ENCODE assay signal across 1 cellular context in the genomic region with DNA sequence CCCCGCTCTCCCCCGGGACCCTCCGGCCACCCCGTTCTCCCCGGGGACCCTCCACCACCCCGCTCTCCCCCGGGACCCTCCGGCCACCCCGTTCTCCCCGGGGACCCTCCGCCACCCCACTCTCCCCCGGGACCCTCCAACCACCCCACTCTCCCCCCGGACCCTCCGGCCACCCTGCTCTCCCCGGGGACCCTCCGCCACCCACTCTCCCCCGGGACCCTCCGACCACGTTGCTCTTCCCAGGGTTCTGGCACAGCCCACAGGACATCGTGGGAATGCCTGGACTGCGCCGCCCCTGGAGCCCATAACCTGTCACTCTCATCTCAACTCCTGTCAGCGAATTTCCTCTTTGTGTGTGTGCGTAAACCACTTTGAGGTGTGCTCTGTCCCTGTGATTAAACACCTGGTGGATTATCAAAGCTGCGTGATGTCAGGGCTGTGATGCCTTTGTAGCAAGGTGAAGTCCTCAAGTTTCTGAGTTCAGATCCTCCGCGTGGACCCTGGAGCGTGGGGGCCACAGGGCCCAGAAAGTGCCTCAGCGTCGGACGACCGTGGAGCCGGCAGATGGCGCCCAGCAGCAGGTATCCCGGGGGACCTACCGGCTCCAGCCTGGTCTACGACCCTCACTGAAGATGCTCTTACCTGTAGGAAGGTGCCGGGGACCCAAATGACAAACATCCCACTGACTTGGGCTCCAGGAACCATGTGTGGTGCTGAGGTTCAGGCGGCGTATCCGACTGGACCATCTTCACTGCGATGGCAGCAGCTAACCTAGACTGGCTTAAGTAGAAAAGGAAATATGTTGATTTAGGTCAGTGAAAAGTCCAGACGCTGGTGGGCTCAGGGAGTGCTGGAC.
TF ChIP-seq lines count a peak whose summit lies in the region.

No MANE protein-coding gene starts in this region.

TF ChIP-seq in HCT116, 20 proteins besides CTCF, POLR2A, EP300 and RAD21 (continued from another document):
- TF ChIP-seq, protein P1, sequence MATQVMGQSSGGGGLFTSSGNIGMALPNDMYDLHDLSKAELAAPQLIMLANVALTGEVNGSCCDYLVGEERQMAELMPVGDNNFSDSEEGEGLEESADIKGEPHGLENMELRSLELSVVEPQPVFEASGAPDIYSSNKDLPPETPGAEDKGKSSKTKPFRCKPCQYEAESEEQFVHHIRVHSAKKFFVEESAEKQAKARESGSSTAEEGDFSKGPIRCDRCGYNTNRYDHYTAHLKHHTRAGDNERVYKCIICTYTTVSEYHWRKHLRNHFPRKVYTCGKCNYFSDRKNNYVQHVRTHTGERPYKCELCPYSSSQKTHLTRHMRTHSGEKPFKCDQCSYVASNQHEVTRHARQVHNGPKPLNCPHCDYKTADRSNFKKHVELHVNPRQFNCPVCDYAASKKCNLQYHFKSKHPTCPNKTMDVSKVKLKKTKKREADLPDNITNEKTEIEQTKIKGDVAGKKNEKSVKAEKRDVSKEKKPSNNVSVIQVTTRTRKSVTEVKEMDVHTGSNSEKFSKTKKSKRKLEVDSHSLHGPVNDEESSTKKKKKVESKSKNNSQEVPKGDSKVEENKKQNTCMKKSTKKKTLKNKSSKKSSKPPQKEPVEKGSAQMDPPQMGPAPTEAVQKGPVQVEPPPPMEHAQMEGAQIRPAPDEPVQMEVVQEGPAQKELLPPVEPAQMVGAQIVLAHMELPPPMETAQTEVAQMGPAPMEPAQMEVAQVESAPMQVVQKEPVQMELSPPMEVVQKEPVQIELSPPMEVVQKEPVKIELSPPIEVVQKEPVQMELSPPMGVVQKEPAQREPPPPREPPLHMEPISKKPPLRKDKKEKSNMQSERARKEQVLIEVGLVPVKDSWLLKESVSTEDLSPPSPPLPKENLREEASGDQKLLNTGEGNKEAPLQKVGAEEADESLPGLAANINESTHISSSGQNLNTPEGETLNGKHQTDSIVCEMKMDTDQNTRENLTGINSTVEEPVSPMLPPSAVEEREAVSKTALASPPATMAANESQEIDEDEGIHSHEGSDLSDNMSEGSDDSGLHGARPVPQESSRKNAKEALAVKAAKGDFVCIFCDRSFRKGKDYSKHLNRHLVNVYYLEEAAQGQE (IDR thresholded peaks at IDR 0.05; ENCODE audit: low read depth), result no peak
- no peak for TF ChIP-seq ELF1 (IDR thresholded peaks at IDR 0.05; ENCODE audit: borderline replicate concordance, low read depth)
- TF ChIP-seq CBX3 (IDR thresholded peaks at IDR 0.05; ENCODE audit: low read depth), result no peak
- no peak for TF ChIP-seq JUND (IDR thresholded peaks at IDR 0.05)
- TF ChIP-seq FOSL1 (IDR thresholded peaks at IDR 0.05; ENCODE audit: low read depth), result no peak
- TF ChIP-seq POLR2AphosphoS5 (IDR thresholded peaks at IDR 0.05; ENCODE audit: low read depth, low read length), result no peak
- no peak for TF ChIP-seq TCF7L2 (IDR thresholded peaks at IDR 0.05; ENCODE audit: borderline replicate concordance, extremely low read depth, insufficient read depth, insufficient read length)
- TF ChIP-seq SIN3A (IDR thresholded peaks at IDR 0.05; ENCODE audit: low read depth), result no peak
- TF ChIP-seq SRF (IDR thresholded peaks at IDR 0.05; ENCODE audit: low read depth), result no peak
- no peak for TF ChIP-seq EZH2 (IDR thresholded peaks at IDR 0.05)
- no peak for TF ChIP-seq EGR1 (IDR thresholded peaks at IDR 0.05; ENCODE audit: low read depth)
- no peak for TF ChIP-seq EZH2phosphoT487 (IDR thresholded peaks at IDR 0.05; ENCODE audit: borderline replicate concordance)
- no peak for TF ChIP-seq YY1 (IDR thresholded peaks at IDR 0.05; ENCODE audit: extremely low read depth, insufficient replicate concordance, low read depth, low read length)
